9 cellular contexts compared by ENCODE assay signal in genomic region chr16:88941051-88941932, GRCh38. TPM values are rescaled to one million over a fixed set of nuclear protein-coding genes. Genes with fewer than 3 reads are reported as not detected.
DNase-seq lines count a peak whose midpoint lies in the region; ATAC-seq and TF ChIP-seq lines count a peak whose summit lies in the region.
"Had no signal": no experiment of that assay in that cellular context is flagged by ENCODE, and none has a peak within 500 bp of the region (broad histone marks: within the 10 kb centered on the region; RNA-seq: fewer than 3 reads in every experiment).

No MANE protein-coding gene starts in this region.

- H3K4me1 ChIP-seq in mesenchymal stem cell (ENCODE audit: control insufficient read depth, insufficient read depth, low read depth, low read length), result peaks cover 12% of the 10 kb centered on the region

- H2AFZ ChIP-seq in mesenchymal stem cell (ENCODE audit: low read depth, low read length), result no peak overlapping the region

- no peak overlapping the region for H2BK120ac ChIP-seq in mesenchymal stem cell (ENCODE audit: low read depth, low read length)

- H3K4me3 Mint-ChIP-seq in WTC11, result no peak overlapping the region

- no peak overlapping the region for H3K27ac Mint-ChIP-seq in WTC11
- H3K27ac Mint-ChIP-seq: activated naive CD8-positive, alpha-beta T cell had no signal

- H4K8ac ChIP-seq in mesenchymal stem cell (ENCODE audit: low read length), result no peak overlapping the region

- H3K14ac ChIP-seq in mesenchymal stem cell (ENCODE audit: low read length in 2 of 2), result no peak overlapping the region

- WGBS in mesenchymal stem cell, result 2% methylated on average over 32 of the region's 132 CpGs

- H3K27me3 ChIP-seq in mesenchymal stem cell (ENCODE audit: control insufficient read depth in 1 of 2, insufficient read depth in 1 of 2, low read length in 2 of 2), result peaks cover 63 to 87% of the 10 kb centered on the region in 2 experiments

- H3K79me1 ChIP-seq in mesenchymal stem cell (replicated peaks; ENCODE audit: low read length, poor library complexity, severe bottlenecking), result no peaks in the 10 kb centered on the region

- no peak overlapping the region for H3K4ac ChIP-seq in mesenchymal stem cell (ENCODE audit: low read depth in 1 of 2, low read length in 2 of 2)

- H3K36me3 Mint-ChIP-seq in WTC11, result no peaks in the 10 kb centered on the region
- H3K36me3 Mint-ChIP-seq: activated naive CD8-positive, alpha-beta T cell had no signal

- CTCF ChIA-PET in WTC11 (lab: Charles Lee), result interaction anchor here (0.6 to 1.8 kb wide), 14 partner anchors 12 to 252 kb away, joined by 3 to 13 read pairs (median 3); partner anchors contain the start of gene PIEZO1

- H3K4me2 ChIP-seq in mesenchymal stem cell (ENCODE audit: low read length, poor library complexity, severe bottlenecking), result peak overlapping the region; percentile 69

- H3K18ac ChIP-seq in mesenchymal stem cell (ENCODE audit: low read depth in 1 of 2, low read length in 2 of 2), result no peak overlapping the region

- no peak overlapping the region for H3K23ac ChIP-seq in mesenchymal stem cell (ENCODE audit: low read length in 2 of 2)

- H2AK5ac ChIP-seq in mesenchymal stem cell (ENCODE audit: low read length, severe bottlenecking), result no peak overlapping the region

- no peak for TF ChIP-seq CTCF in WTC11 (IDR thresholded peaks at IDR 0.05)

- H3K4me3 ChIP-seq in mesenchymal stem cell (ENCODE audit: insufficient read depth in 1 of 2, low read depth in 1 of 2, low read length in 2 of 2), result peak overlapping the region in 1 of 2 experiments; percentile 39

- no peaks in the 10 kb centered on the region for H3K9me3 ChIP-seq in mesenchymal stem cell (ENCODE audit: control insufficient read depth, low read length)

- peaks cover 29% of the 10 kb centered on the region for H3K27me3 Mint-ChIP-seq in WTC11 (ENCODE audit: low read depth)

- peak; percentile 87 for DNase-seq in D341Med (ENCODE audit: low spot score)
- no peak for DNase-seq in WTC11 (ENCODE audit: low spot score)
- no peak for DNase-seq in mesenchymal stem cell
- no peak for DNase-seq in mesenteric fat pad (ENCODE audit: low spot score)

- H3K36me3 ChIP-seq in mesenchymal stem cell (ENCODE audit: control insufficient read depth in 1 of 2, insufficient read depth in 2 of 2, low read depth in 1 of 2, low read length in 2 of 2), result peaks cover 0 to 2% of the 10 kb centered on the region in 2 experiments

- no peak overlapping the region for H3K9ac ChIP-seq in mesenchymal stem cell (ENCODE audit: low read length)

- peak; percentile 5 for ATAC-seq in GM21529 (IDR thresholded peaks at IDR 0.05; ENCODE audit: unreplicated experiment)
- peak; percentile 6 for ATAC-seq in WTC11
- no peak for ATAC-seq in HG03175 (IDR thresholded peaks at IDR 0.05; ENCODE audit: unreplicated experiment)
- ATAC-seq in GM18873 (IDR thresholded peaks at IDR 0.05; ENCODE audit: low FRiP score, unreplicated experiment), result no peak
- no peak for ATAC-seq in HG03520 (IDR thresholded peaks at IDR 0.05; ENCODE audit: unreplicated experiment)

- H2BK12ac ChIP-seq in mesenchymal stem cell (ENCODE audit: low read length in 2 of 2), result no peak overlapping the region

- no peak overlapping the region for H2BK5ac ChIP-seq in mesenchymal stem cell (ENCODE audit: low read depth, low read length, poor library complexity, severe bottlenecking)

- no peak overlapping the region for H2BK15ac ChIP-seq in mesenchymal stem cell (ENCODE audit: low read depth, poor library complexity, severe bottlenecking)

- POLR2A ChIA-PET in WTC11 (lab: Charles Lee), result no interaction called here

- no peaks in the 10 kb centered on the region for H3K4me1 Mint-ChIP-seq in WTC11

- H3K27ac ChIP-seq in mesenchymal stem cell (ENCODE audit: low read length, poor library complexity, severe bottlenecking), result no peak overlapping the region

- H3K9me3 Mint-ChIP-seq in WTC11, result no peaks in the 10 kb centered on the region

- H4K91ac ChIP-seq in mesenchymal stem cell (ENCODE audit: low read length), result no peak overlapping the region

TF ChIP-seq in WTC11, 78 proteins besides CTCF, POLR2A, EP300 and RAD21 (continues in another document):
- TF ChIP-seq TP53 (CRISPR knock-in tag; IDR thresholded peaks at IDR 0.05), result no peak
- no peak for TF ChIP-seq FOXJ3 (CRISPR knock-in tag; IDR thresholded peaks at IDR 0.05; ENCODE audit: borderline replicate concordance)
- TF ChIP-seq ZNF532 (CRISPR knock-in tag; IDR thresholded peaks at IDR 0.05; ENCODE audit: borderline replicate concordance), result no peak
- no peak for TF ChIP-seq SP1 (CRISPR knock-in tag; conservative IDR thresholded peaks at IDR 0.05)
- no peak for TF ChIP-seq RORB (CRISPR knock-in tag; IDR thresholded peaks at IDR 0.05)
- TF ChIP-seq SMAD4 (CRISPR knock-in tag; IDR thresholded peaks at IDR 0.05), result no peak
- TF ChIP-seq NFE2L1 (CRISPR knock-in tag; IDR thresholded peaks at IDR 0.05), result no peak
- TF ChIP-seq HMGXB4 (CRISPR knock-in tag; IDR thresholded peaks at IDR 0.05), result no peak
- TF ChIP-seq ZNF219 (CRISPR knock-in tag; IDR thresholded peaks at IDR 0.05; ENCODE audit: borderline replicate concordance), result no peak
- no peak for TF ChIP-seq ZNF512 (CRISPR knock-in tag; IDR thresholded peaks at IDR 0.05; ENCODE audit: borderline replicate concordance)
- no peak for TF ChIP-seq ERG (CRISPR knock-in tag; IDR thresholded peaks at IDR 0.05)
- no peak for TF ChIP-seq ATF1 (CRISPR knock-in tag; IDR thresholded peaks at IDR 0.05)
- no peak for TF ChIP-seq KAT7 (CRISPR knock-in tag; IDR thresholded peaks at IDR 0.05; ENCODE audit: borderline replicate concordance)
- no peak for TF ChIP-seq CBFB (CRISPR knock-in tag; IDR thresholded peaks at IDR 0.05; ENCODE audit: low read depth)

RNA-seq across cellular contexts. Expression of gene CBFA2T3, which starts 35.7 kb away (rescaled TPM):
- 1.9 to 2.8 TPM (median 2.6 TPM) in 3 replicates for total RNA-seq in WTC11 (2021)
- polyA plus RNA-seq in mesenchymal stem cell (2013, experiment 1 of 2), result 0.03 TPM
- polyA plus RNA-seq in mesenchymal stem cell (2013, experiment 2 of 2), result 0.03 TPM
- 8.5 TPM for total RNA-seq in mesenteric fat pad

Comparison
In these comparisons a context has a peak if more than half of its experiments do, and no peak if none do; other contexts are left out.
1. ATAC-seq: peak in GM21529 (single experiment) and WTC11 (single experiment); none in HG03175 (single experiment), GM18873 (single experiment) and HG03520 (single experiment).